Comparison of ENCODE assay signal across 8 cellular contexts in genomic region chr9:21317956-21318923, GRCh38. TPM values are rescaled to one million over a fixed set of nuclear protein-coding genes. Genes with fewer than 3 reads are reported as not detected.
A peak's percentile ranks its signal among the peaks of the same experiment; 100 is the strongest.
DNase-seq lines count a peak whose midpoint lies in the region; ATAC-seq and TF ChIP-seq lines count a peak whose summit lies in the region.

No MANE protein-coding gene starts in this region.

- intact Hi-C loops in vagina (cut with DNase I): no loop called here
- intact Hi-C loops in activated T-helper 1 cell treated with anti-CD3 and anti-CD28 coated beads, Interleukin-12 subunit alpha, Interleukin-12 subunit beta, Interleukin-2, Interleukin-4 antibody, amounts not matched to agents 30 ng/mL and 10 ng/mL and 1 ng/mL, durations not matched to agents 14 hours and 24 hours and 36 hours (cut with micrococcal nuclease): loop anchor here (1.0 kb wide), 3 partner anchors 78 to 471 kb away; no protein-coding TSS in a partner anchor

- no peaks in the 10 kb centered on the region for H3K9me3 Mint-ChIP-seq in memory B cell
- H3K9me3 Mint-ChIP-seq in activated T-helper 1 cell treated with anti-CD3 and anti-CD28 coated beads, Interleukin-12 subunit alpha, Interleukin-12 subunit beta, Interleukin-2, Interleukin-4 antibody, amounts not matched to agents 30 ng/mL and 10 ng/mL and 1 ng/mL, durations not matched to agents 14 hours and 24 hours and 36 hours: no peaks in the 10 kb centered on the region

- H3K4me3 Mint-ChIP-seq in memory B cell: no peak overlapping the region
- H3K4me3 Mint-ChIP-seq in activated T-helper 1 cell treated with anti-CD3 and anti-CD28 coated beads, Interleukin-12 subunit alpha, Interleukin-12 subunit beta, Interleukin-2, Interleukin-4 antibody, amounts not matched to agents 30 ng/mL and 10 ng/mL and 1 ng/mL, durations not matched to agents 14 hours and 24 hours and 36 hours: no peak overlapping the region

- H3K36me3 ChIP-seq in vagina: peaks cover 0 to 9% of the 10 kb centered on the region in 2 donors

- DNase-seq in DMS 273 treated with DMSO at 0.1 percent for 48 hours (lab: John Stamatoyannopoulos, UW) (peak; percentile 14), HT1080 (ENCODE audit: low read depth) (peak; percentile 44), RPMI7951 (ENCODE audit: low read depth) (peak; percentile 39), dermis blood vessel endothelial cell (peak; percentile 87), memory B cell (ENCODE audit: low spot score in 2 of 2) (peak in 1 of 2 donors; percentile 14), vagina (ENCODE audit: extremely low spot score in 2 of 2) (no peak)
- no peak for DNase-seq in activated T-helper 1 cell treated with anti-CD3 and anti-CD28 coated beads, Interleukin-12 subunit alpha, Interleukin-12 subunit beta, Interleukin-2, Interleukin-4 antibody, amounts not matched to agents 30 ng/mL and 10 ng/mL and 1 ng/mL, durations not matched to agents 14 hours and 24 hours and 36 hours (ENCODE audit: low spot score)

- TF ChIP-seq POLR2A in vagina (IDR thresholded peaks at IDR 0.05): no peak

- ATAC-seq in GM19351 (IDR thresholded peaks at IDR 0.05; ENCODE audit: unreplicated experiment) (peak; percentile 85), memory B cell (ENCODE audit: low read depth) (peak; percentile 66)

- H3K36me3 Mint-ChIP-seq in memory B cell: peaks cover 11% of the 10 kb centered on the region
- peaks cover 15% of the 10 kb centered on the region for H3K36me3 Mint-ChIP-seq in activated T-helper 1 cell treated with anti-CD3 and anti-CD28 coated beads, Interleukin-12 subunit alpha, Interleukin-12 subunit beta, Interleukin-2, Interleukin-4 antibody, amounts not matched to agents 30 ng/mL and 10 ng/mL and 1 ng/mL, durations not matched to agents 14 hours and 24 hours and 36 hours (ENCODE audit: low read depth)

- peaks cover 6% of the 10 kb centered on the region for H3K4me1 Mint-ChIP-seq in memory B cell
- H3K4me1 Mint-ChIP-seq in activated T-helper 1 cell treated with anti-CD3 and anti-CD28 coated beads, Interleukin-12 subunit alpha, Interleukin-12 subunit beta, Interleukin-2, Interleukin-4 antibody, amounts not matched to agents 30 ng/mL and 10 ng/mL and 1 ng/mL, durations not matched to agents 14 hours and 24 hours and 36 hours (ENCODE audit: low read depth): peaks cover 4% of the 10 kb centered on the region

- H3K27ac Mint-ChIP-seq in memory B cell: no peak overlapping the region
- no peak overlapping the region for H3K27ac Mint-ChIP-seq in activated T-helper 1 cell treated with anti-CD3 and anti-CD28 coated beads, Interleukin-12 subunit alpha, Interleukin-12 subunit beta, Interleukin-2, Interleukin-4 antibody, amounts not matched to agents 30 ng/mL and 10 ng/mL and 1 ng/mL, durations not matched to agents 14 hours and 24 hours and 36 hours

- H3K4me3 ChIP-seq in vagina: no peak overlapping the region

- H3K4me1 ChIP-seq in vagina: peaks cover 7% of the 10 kb centered on the region

- H3K27ac ChIP-seq in vagina: no peak overlapping the region

- H3K27me3 Mint-ChIP-seq in memory B cell: peaks cover 1% of the 10 kb centered on the region
- peaks cover 22% of the 10 kb centered on the region for H3K27me3 Mint-ChIP-seq in activated T-helper 1 cell treated with anti-CD3 and anti-CD28 coated beads, Interleukin-12 subunit alpha, Interleukin-12 subunit beta, Interleukin-2, Interleukin-4 antibody, amounts not matched to agents 30 ng/mL and 10 ng/mL and 1 ng/mL, durations not matched to agents 14 hours and 24 hours and 36 hours (ENCODE audit: insufficient read depth)

- no peaks in the 10 kb centered on the region for H3K9me3 ChIP-seq in vagina

- TF ChIP-seq CTCF in vagina (IDR thresholded peaks at IDR 0.05): peak in 2 of 3 experiments; percentile 34 to 43

- H3K27me3 ChIP-seq in vagina: no peaks in the 10 kb centered on the region

RNA-seq across cellular contexts. Expression of gene IFNA5, which starts 13.1 kb away (rescaled TPM):
- total RNA-seq in HT1080 (2014; rRNA removed; shearing (Covaris generic)): not detected in 2 replicates
- polyA plus RNA-seq in HT1080 (2015; cell fraction: cytosol; rRNA removed): not detected in 2 replicates
- not detected in 2 replicates for polyA plus RNA-seq in HT1080 (2015; cell fraction: nucleus; rRNA removed)
- not detected in 2 replicates for total RNA-seq in RPMI7951 (2014; rRNA removed; shearing (Covaris generic))
- total RNA-seq in dermis blood vessel endothelial cell: 0.09 TPM in 1 of 2 replicates, not detected in the other
- not detected for total RNA-seq in vagina
- not detected in 2 replicates for total RNA-seq in activated T-helper 1 cell treated with anti-CD3 and anti-CD28 coated beads, Interleukin-12 subunit alpha, Interleukin-12 subunit beta, Interleukin-2, Interleukin-4 antibody, amounts not matched to agents 30 ng/mL and 10 ng/mL and 1 ng/mL, durations not matched to agents 14 hours and 24 hours and 36 hours

RNA-seq across cellular contexts. Expression of gene KLHL9, which starts 17.0 kb away (rescaled TPM):
- total RNA-seq in HT1080 (2014; rRNA removed; shearing (Covaris generic)): 21.6 and 25.0 TPM in 2 replicates
- 23.5 and 28.8 TPM in 2 replicates for polyA plus RNA-seq in HT1080 (2015; cell fraction: cytosol; rRNA removed)
- polyA plus RNA-seq in HT1080 (2015; cell fraction: nucleus; rRNA removed): 44.0 and 48.9 TPM in 2 replicates
- total RNA-seq in RPMI7951 (2014; rRNA removed; shearing (Covaris generic)): 19.6 and 22.3 TPM in 2 replicates
- total RNA-seq in dermis blood vessel endothelial cell (44.2 and 45.3 TPM in 2 replicates), vagina (22.3 TPM)
- total RNA-seq in activated T-helper 1 cell treated with anti-CD3 and anti-CD28 coated beads, Interleukin-12 subunit alpha, Interleukin-12 subunit beta, Interleukin-2, Interleukin-4 antibody, amounts not matched to agents 30 ng/mL and 10 ng/mL and 1 ng/mL, durations not matched to agents 14 hours and 24 hours and 36 hours: 14.1 and 15.6 TPM in 2 replicates

RNA-seq across cellular contexts. Expression of gene IFNA6, which starts 32.4 kb away (rescaled TPM):
- not detected in 2 replicates for total RNA-seq in HT1080 (2014; rRNA removed; shearing (Covaris generic))
- not detected in 2 replicates for polyA plus RNA-seq in HT1080 (2015; cell fraction: cytosol; rRNA removed)
- not detected in 2 replicates for polyA plus RNA-seq in HT1080 (2015; cell fraction: nucleus; rRNA removed)
- not detected in 2 replicates for total RNA-seq in RPMI7951 (2014; rRNA removed; shearing (Covaris generic))
- total RNA-seq in dermis blood vessel endothelial cell (not detected in 2 replicates), vagina (not detected)
- total RNA-seq in activated T-helper 1 cell treated with anti-CD3 and anti-CD28 coated beads, Interleukin-12 subunit alpha, Interleukin-12 subunit beta, Interleukin-2, Interleukin-4 antibody, amounts not matched to agents 30 ng/mL and 10 ng/mL and 1 ng/mL, durations not matched to agents 14 hours and 24 hours and 36 hours: not detected in 2 replicates

RNA-seq across cellular contexts. Expression of gene IFNA13, which starts 49.6 kb away (rescaled TPM):
- total RNA-seq in HT1080 (2014; rRNA removed; shearing (Covaris generic)): not detected in 2 replicates
- not detected in 2 replicates for polyA plus RNA-seq in HT1080 (2015; cell fraction: cytosol; rRNA removed)
- polyA plus RNA-seq in HT1080 (2015; cell fraction: nucleus; rRNA removed): not detected in 2 replicates
- total RNA-seq in RPMI7951 (2014; rRNA removed; shearing (Covaris generic)): not detected in 2 replicates
- total RNA-seq in dermis blood vessel endothelial cell (not detected in 2 replicates), vagina (not detected)
- total RNA-seq in activated T-helper 1 cell treated with anti-CD3 and anti-CD28 coated beads, Interleukin-12 subunit alpha, Interleukin-12 subunit beta, Interleukin-2, Interleukin-4 antibody, amounts not matched to agents 30 ng/mL and 10 ng/mL and 1 ng/mL, durations not matched to agents 14 hours and 24 hours and 36 hours: not detected in 2 replicates

Comparison
In these comparisons a context has a peak if more than half of its experiments do, and no peak if none do; other contexts are left out.
1. DNase-seq: peak in DMS 273 treated with DMSO at 0.1 percent for 48 hours (single experiment), HT1080 (single experiment), RPMI7951 (single experiment) and dermis blood vessel endothelial cell (single experiment); none in vagina (0 of 2) and activated T-helper 1 cell treated with anti-CD3 and anti-CD28 coated beads, Interleukin-12 subunit alpha, Interleukin-12 subunit beta, Interleukin-2, Interleukin-4 antibody, amounts not matched to agents 30 ng/mL and 10 ng/mL and 1 ng/mL, durations not matched to agents 14 hours and 24 hours and 36 hours (single experiment).